Comparison of ENCODE assay signal across 2 cellular contexts in the genomic region with DNA sequence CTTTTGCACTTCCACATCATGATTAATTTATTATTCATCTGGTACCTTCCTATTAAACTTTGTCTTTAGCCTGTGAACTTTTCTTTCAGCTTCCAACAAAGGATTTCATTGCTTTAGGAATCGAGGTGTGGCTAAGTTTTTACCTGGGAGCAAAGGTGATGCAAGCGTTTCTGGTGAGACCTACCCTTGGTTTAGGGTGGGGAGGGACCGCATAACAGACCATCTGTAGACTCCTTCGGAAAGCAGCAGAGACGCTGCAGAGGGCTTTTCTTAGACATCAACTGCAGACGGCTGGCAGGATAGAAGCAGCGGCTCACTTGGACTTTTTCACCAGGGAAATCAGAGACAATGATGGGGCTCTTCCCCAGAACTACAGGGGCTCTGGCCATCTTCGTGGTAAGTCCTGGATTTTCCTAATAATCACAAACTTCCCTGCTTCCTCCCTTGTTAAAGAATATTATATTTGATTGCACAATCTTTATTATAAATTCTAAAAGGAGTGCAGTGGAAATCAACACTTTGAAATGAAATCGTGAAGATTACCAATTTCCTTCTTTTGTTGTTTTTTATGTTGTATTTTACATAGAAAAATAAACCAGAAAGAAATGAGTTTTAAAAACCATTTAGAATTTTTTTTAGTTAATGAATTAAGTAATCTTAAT.
TF ChIP-seq lines count a peak whose summit lies in the region.

A gene with protein sequence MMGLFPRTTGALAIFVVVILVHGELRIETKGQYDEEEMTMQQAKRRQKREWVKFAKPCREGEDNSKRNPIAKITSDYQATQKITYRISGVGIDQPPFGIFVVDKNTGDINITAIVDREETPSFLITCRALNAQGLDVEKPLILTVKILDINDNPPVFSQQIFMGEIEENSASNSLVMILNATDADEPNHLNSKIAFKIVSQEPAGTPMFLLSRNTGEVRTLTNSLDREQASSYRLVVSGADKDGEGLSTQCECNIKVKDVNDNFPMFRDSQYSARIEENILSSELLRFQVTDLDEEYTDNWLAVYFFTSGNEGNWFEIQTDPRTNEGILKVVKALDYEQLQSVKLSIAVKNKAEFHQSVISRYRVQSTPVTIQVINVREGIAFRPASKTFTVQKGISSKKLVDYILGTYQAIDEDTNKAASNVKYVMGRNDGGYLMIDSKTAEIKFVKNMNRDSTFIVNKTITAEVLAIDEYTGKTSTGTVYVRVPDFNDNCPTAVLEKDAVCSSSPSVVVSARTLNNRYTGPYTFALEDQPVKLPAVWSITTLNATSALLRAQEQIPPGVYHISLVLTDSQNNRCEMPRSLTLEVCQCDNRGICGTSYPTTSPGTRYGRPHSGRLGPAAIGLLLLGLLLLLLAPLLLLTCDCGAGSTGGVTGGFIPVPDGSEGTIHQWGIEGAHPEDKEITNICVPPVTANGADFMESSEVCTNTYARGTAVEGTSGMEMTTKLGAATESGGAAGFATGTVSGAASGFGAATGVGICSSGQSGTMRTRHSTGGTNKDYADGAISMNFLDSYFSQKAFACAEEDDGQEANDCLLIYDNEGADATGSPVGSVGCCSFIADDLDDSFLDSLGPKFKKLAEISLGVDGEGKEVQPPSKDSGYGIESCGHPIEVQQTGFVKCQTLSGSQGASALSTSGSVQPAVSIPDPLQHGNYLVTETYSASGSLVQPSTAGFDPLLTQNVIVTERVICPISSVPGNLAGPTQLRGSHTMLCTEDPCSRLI (plus strand): TSS at position 212 of the 662 bp plus-strand sequence. CDS start 137 bp downstream, at position 349.

TF ChIP-seq in IMR-90, 13 proteins besides CTCF, POLR2A, EP300 and RAD21:
- peak; percentile 44; the same call in 1 of the 2 replicates for TF ChIP-seq CEBPB (IDR thresholded peaks at IDR 0.05; ENCODE audit: low read depth, low read length)
- TF ChIP-seq BHLHE40 (IDR thresholded peaks at IDR 0.05; ENCODE audit: low read depth, low read length), result no peak

TF ChIP-seq in WTC11, 78 proteins besides CTCF, POLR2A, EP300 and RAD21:
- TF ChIP-seq, protein P1, sequence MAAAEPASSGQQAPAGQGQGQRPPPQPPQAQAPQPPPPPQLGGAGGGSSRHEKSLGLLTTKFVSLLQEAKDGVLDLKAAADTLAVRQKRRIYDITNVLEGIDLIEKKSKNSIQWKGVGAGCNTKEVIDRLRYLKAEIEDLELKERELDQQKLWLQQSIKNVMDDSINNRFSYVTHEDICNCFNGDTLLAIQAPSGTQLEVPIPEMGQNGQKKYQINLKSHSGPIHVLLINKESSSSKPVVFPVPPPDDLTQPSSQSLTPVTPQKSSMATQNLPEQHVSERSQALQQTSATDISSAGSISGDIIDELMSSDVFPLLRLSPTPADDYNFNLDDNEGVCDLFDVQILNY (CRISPR knock-in tag; IDR thresholded peaks at IDR 0.05), result no peak
- TF ChIP-seq NR1H2 (CRISPR knock-in tag; IDR thresholded peaks at IDR 0.05), result no peak
- TF ChIP-seq PRRX2 (CRISPR knock-in tag; IDR thresholded peaks at IDR 0.05), result no peak
- no peak for TF ChIP-seq ZNF396 (CRISPR knock-in tag; IDR thresholded peaks at IDR 0.05; ENCODE audit: borderline replicate concordance)
- TF ChIP-seq NFYB (CRISPR knock-in tag; conservative IDR thresholded peaks at IDR 0.05; ENCODE audit: low read depth), result no peak
- TF ChIP-seq, protein P2, sequence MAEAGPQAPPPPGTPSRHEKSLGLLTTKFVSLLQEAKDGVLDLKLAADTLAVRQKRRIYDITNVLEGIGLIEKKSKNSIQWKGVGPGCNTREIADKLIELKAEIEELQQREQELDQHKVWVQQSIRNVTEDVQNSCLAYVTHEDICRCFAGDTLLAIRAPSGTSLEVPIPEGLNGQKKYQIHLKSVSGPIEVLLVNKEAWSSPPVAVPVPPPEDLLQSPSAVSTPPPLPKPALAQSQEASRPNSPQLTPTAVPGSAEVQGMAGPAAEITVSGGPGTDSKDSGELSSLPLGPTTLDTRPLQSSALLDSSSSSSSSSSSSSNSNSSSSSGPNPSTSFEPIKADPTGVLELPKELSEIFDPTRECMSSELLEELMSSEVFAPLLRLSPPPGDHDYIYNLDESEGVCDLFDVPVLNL (CRISPR knock-in tag; IDR thresholded peaks at IDR 0.05; ENCODE audit: borderline replicate concordance, low read depth), result no peak
- TF ChIP-seq, protein P3, sequence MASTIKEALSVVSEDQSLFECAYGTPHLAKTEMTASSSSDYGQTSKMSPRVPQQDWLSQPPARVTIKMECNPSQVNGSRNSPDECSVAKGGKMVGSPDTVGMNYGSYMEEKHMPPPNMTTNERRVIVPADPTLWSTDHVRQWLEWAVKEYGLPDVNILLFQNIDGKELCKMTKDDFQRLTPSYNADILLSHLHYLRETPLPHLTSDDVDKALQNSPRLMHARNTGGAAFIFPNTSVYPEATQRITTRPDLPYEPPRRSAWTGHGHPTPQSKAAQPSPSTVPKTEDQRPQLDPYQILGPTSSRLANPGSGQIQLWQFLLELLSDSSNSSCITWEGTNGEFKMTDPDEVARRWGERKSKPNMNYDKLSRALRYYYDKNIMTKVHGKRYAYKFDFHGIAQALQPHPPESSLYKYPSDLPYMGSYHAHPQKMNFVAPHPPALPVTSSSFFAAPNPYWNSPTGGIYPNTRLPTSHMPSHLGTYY (CRISPR knock-in tag; IDR thresholded peaks at IDR 0.05), result no peak
- TF ChIP-seq, protein P4, sequence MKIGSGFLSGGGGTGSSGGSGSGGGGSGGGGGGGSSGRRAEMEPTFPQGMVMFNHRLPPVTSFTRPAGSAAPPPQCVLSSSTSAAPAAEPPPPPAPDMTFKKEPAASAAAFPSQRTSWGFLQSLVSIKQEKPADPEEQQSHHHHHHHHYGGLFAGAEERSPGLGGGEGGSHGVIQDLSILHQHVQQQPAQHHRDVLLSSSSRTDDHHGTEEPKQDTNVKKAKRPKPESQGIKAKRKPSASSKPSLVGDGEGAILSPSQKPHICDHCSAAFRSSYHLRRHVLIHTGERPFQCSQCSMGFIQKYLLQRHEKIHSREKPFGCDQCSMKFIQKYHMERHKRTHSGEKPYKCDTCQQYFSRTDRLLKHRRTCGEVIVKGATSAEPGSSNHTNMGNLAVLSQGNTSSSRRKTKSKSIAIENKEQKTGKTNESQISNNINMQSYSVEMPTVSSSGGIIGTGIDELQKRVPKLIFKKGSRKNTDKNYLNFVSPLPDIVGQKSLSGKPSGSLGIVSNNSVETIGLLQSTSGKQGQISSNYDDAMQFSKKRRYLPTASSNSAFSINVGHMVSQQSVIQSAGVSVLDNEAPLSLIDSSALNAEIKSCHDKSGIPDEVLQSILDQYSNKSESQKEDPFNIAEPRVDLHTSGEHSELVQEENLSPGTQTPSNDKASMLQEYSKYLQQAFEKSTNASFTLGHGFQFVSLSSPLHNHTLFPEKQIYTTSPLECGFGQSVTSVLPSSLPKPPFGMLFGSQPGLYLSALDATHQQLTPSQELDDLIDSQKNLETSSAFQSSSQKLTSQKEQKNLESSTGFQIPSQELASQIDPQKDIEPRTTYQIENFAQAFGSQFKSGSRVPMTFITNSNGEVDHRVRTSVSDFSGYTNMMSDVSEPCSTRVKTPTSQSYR (CRISPR knock-in tag; IDR thresholded peaks at IDR 0.05), result no peak
- TF ChIP-seq TP53 (CRISPR knock-in tag; IDR thresholded peaks at IDR 0.05), result no peak
- no peak for TF ChIP-seq NFE2L1 (CRISPR knock-in tag; IDR thresholded peaks at IDR 0.05)
- TF ChIP-seq GRHL2 (CRISPR knock-in tag; IDR thresholded peaks at IDR 0.05; ENCODE audit: insufficient replicate concordance, severe bottlenecking), result no peak
- TF ChIP-seq, protein P5, sequence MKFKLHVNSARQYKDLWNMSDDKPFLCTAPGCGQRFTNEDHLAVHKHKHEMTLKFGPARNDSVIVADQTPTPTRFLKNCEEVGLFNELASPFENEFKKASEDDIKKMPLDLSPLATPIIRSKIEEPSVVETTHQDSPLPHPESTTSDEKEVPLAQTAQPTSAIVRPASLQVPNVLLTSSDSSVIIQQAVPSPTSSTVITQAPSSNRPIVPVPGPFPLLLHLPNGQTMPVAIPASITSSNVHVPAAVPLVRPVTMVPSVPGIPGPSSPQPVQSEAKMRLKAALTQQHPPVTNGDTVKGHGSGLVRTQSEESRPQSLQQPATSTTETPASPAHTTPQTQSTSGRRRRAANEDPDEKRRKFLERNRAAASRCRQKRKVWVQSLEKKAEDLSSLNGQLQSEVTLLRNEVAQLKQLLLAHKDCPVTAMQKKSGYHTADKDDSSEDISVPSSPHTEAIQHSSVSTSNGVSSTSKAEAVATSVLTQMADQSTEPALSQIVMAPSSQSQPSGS (CRISPR knock-in tag; IDR thresholded peaks at IDR 0.05; ENCODE audit: borderline replicate concordance, low read depth), result no peak
- TF ChIP-seq EMX1 (CRISPR knock-in tag; IDR thresholded peaks at IDR 0.05), result no peak
- no peak for TF ChIP-seq CREM (CRISPR knock-in tag; IDR thresholded peaks at IDR 0.05)
